ENCODE assay signal across 6 cellular contexts in the genomic region with DNA sequence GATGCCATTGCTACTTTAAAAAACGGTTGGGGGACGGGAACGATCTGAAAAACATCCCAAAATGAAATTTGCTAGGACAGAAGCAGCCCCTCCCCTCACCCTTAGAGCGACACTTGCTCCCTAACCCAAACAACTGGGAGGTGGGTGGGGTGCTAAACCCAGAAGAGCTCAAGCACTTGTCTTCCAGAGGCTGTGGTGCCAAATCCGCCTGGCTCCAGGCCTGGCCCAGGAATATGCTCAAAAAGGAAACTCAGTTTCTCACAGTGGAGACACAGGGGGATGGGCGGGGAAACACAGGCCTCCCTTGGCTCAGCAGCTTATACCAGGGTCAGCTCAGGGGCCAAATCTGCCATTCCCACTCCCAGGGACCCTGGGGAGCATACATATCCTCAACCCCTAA. TPM values are rescaled to one million over a fixed set of nuclear protein-coding genes. Genes with fewer than 3 reads are reported as not detected.
DNase-seq lines count a peak whose midpoint lies in the region; ATAC-seq, FAIRE-seq and TF ChIP-seq lines count a peak whose summit lies in the region.

No MANE protein-coding gene starts in this region.

- CTCF ChIA-PET in activated CD4-positive, alpha-beta memory T cell treated with anti-CD3 and anti-CD28 coated beads, Interleukin-2, amount 10 ng/mL, durations not matched to agents 7 days and 5 days (lab: Charles Lee) = interaction anchor here (1.0 to 2.9 kb wide), 8 partner anchors 11 to 128 kb away, joined by 3 to 16 read pairs (median 6); partner anchors contain the start of genes PMVK and SHC1
- CTCF ChIA-PET in HepG2 (lab: Yijun Ruan, JAX; ENCODE audit: low intra/inter-chr PET ratio, low total read pairs) = interaction anchor here (2.0 kb wide), 1 partner anchor 61 kb away, joined by 8 read pairs; no protein-coding TSS in a partner anchor

- H3K36me3 Mint-ChIP-seq in activated CD4-positive, alpha-beta memory T cell treated with anti-CD3 and anti-CD28 coated beads, Interleukin-2, amount 10 ng/mL, durations not matched to agents 7 days and 5 days (ENCODE audit: low read depth) = peaks cover 55% of the 10 kb centered on the region

- H3K4me2 ChIP-seq in HepG2 (ENCODE audit: low read depth, low read length) = peak overlapping the region; percentile 95

- no peaks in the 10 kb centered on the region for H3K9me3 ChIP-seq in HepG2 (ENCODE audit: low read length)

- TF ChIP-seq CTCF in HepG2 (CRISPR knock-in tag; IDR thresholded peaks at IDR 0.05) = no peak

- H3K27ac ChIP-seq in HepG2 (ENCODE audit: extremely low read length, insufficient read depth, low read length) = peak overlapping the region; percentile 96

- H3K4me3 Mint-ChIP-seq in activated CD4-positive, alpha-beta memory T cell treated with anti-CD3 and anti-CD28 coated beads, Interleukin-2, amount 10 ng/mL, durations not matched to agents 7 days and 5 days = peak overlapping the region; percentile 96

- ATAC-seq in HepG2 (no peak), HG02610 (IDR thresholded peaks at IDR 0.05; ENCODE audit: unreplicated experiment) (no peak)

- POLR2A ChIA-PET in activated CD4-positive, alpha-beta memory T cell treated with anti-CD3 and anti-CD28 coated beads, Interleukin-2, amount 10 ng/mL, durations not matched to agents 7 days and 5 days (lab: Charles Lee) = interaction anchor here (1.0 to 3.2 kb wide), 5 partner anchors 15 to 49 kb away, joined by 3 to 46 read pairs (median 20); partner anchors contain the start of genes CKS1B, FLAD1 and SHC1
- POLR2A ChIA-PET in HepG2 (lab: Yijun Ruan, JAX) = interaction anchor here (0.7 to 4.1 kb wide), 11 partner anchors 8 to 237 kb away, joined by 3 to 91 read pairs (median 7); partner anchors contain the start of genes ADAM15, CKS1B, FLAD1 and PMVK

- H2AFZ ChIP-seq in HepG2 (ENCODE audit: low read length) = no peak overlapping the region

- TF ChIP-seq EP300 in HepG2 (IDR thresholded peaks at IDR 0.05; ENCODE audit: low read depth in 2 of 2, low read length in 2 of 2) (no peak), HepG2 (CRISPR knock-in tag; IDR thresholded peaks at IDR 0.05; ENCODE audit: borderline replicate concordance) (no peak)

- peak overlapping the region; percentile 89 for H3K9ac ChIP-seq in HepG2 (ENCODE audit: insufficient read depth, low read depth, low read length)

- FAIRE-seq in HepG2 (lab: Jason Lieb, UNC) = no peak

- H3K27me3 ChIP-seq in HepG2 (ENCODE audit: control insufficient read depth in 1 of 2, insufficient read depth in 2 of 2, low read length in 2 of 2) = no peaks in the 10 kb centered on the region; a peak in 1 of 5 replicates

- peaks cover 55% of the 10 kb centered on the region for H3K4me1 ChIP-seq in HepG2 (ENCODE audit: insufficient read depth, low read length)

- H4K20me1 ChIP-seq in HepG2 (ENCODE audit: insufficient read depth, low read length) = no peaks in the 10 kb centered on the region

- H3K4me3 ChIP-seq in HepG2 (replicated peaks in 1 of 3; ENCODE audit: insufficient read depth in 1 of 3, low read depth in 2 of 3, low read length in 3 of 3) = peak overlapping the region; percentile 66 to 72 (median 69); a peak in 5 of 6 replicates

- no peak for TF ChIP-seq RAD21 in HepG2 (CRISPR knock-in tag; IDR thresholded peaks at IDR 0.05)

- H3K36me3 ChIP-seq in HepG2 (replicated peaks in 1 of 2; ENCODE audit: control insufficient read depth in 1 of 2, insufficient read depth in 2 of 2, low read length in 2 of 2) = peaks cover 4 to 13% of the 10 kb centered on the region in 2 experiments; a peak in 2 of 5 replicates

- 22% methylated on average over 4 of the region's 6 CpGs for WGBS in HepG2 (ENCODE audit: low lambda C conversion rate)

- intact Hi-C loops in HepG2 (cut with micrococcal nuclease; ENCODE audit: unreplicated experiment) = loop anchor here (2.0 kb wide), 1 partner anchor 16 kb away; no protein-coding TSS in a partner anchor

- no peak; a peak in 1 of 4 replicates for TF ChIP-seq POLR2A in HepG2 (IDR thresholded peaks at IDR 0.05; ENCODE audit: insufficient read depth in 1 of 2, low read depth in 2 of 2, low read length in 2 of 2)

- in situ Hi-C loops in HepG2 (cut with HindIII; ENCODE audit: extremely low pct_ligation_motif_present, low pct_unique_long_range_greater_than_20kb) = no loop called here

- no peaks in the 10 kb centered on the region for H3K27me3 Mint-ChIP-seq in activated CD4-positive, alpha-beta memory T cell treated with anti-CD3 and anti-CD28 coated beads, Interleukin-2, amount 10 ng/mL, durations not matched to agents 7 days and 5 days

- H3K79me2 ChIP-seq in HepG2 (ENCODE audit: insufficient read depth, low read length) = peaks cover 10% of the 10 kb centered on the region

- DNase-seq in C1 segment of cervical spinal cord (lab: John Stamatoyannopoulos, UW) = peak in 8 of 14 donors; percentile 21 to 59 (median 40)
- DNase-seq in activated CD4-positive, alpha-beta memory T cell treated with anti-CD3 and anti-CD28 coated beads, Interleukin-2, amount 10 ng/mL, durations not matched to agents 7 days and 5 days = no peak
- DNase-seq in HepG2 (ENCODE audit: low spot score) = no peak
- DNase-seq in iPS-NIHi11 (ENCODE audit: low spot score) = no peak
- DNase-seq in GM19240 (ENCODE audit: insufficient read length, low spot score) = no peak

- peak overlapping the region; percentile 97 for H3K27ac Mint-ChIP-seq in activated CD4-positive, alpha-beta memory T cell treated with anti-CD3 and anti-CD28 coated beads, Interleukin-2, amount 10 ng/mL, durations not matched to agents 7 days and 5 days

- H3K9me3 Mint-ChIP-seq in activated CD4-positive, alpha-beta memory T cell treated with anti-CD3 and anti-CD28 coated beads, Interleukin-2, amount 10 ng/mL, durations not matched to agents 7 days and 5 days = no peaks in the 10 kb centered on the region

- BruUV-seq in HepG2 (replicated peaks; lab: Mats Ljungman, UMichigan) = TSS peak; percentile 54

- peaks cover 81% of the 10 kb centered on the region for H3K4me1 Mint-ChIP-seq in activated CD4-positive, alpha-beta memory T cell treated with anti-CD3 and anti-CD28 coated beads, Interleukin-2, amount 10 ng/mL, durations not matched to agents 7 days and 5 days

RNA-seq across cellular contexts. Expression of gene PBXIP1, which starts 0.7 kb away (rescaled TPM):
- 100 to 1,000 TPM; 169 TPM for total RNA-seq in activated CD4-positive, alpha-beta memory T cell treated with anti-CD3 and anti-CD28 coated beads, Interleukin-2, amount 10 ng/mL, durations not matched to agents 7 days and 5 days
- 7.3 and 16.3 TPM in 2 replicates for total RNA-seq in HepG2 (2016; rRNA removed; fragmentation: Illumina TruSeq; extraction: Trizol)
- 2.0 and 2.1 TPM in 2 replicates for total RNA-seq in HepG2 (2016; cell fraction: cytosol; rRNA removed; fragmentation: Illumina TruSeq; extraction: Trizol; ENCODE audit: low read depth)
- 5.9 and 16.8 TPM in 2 replicates for total RNA-seq in HepG2 (2016; cell fraction: insoluble cytoplasmic fraction; rRNA removed; fragmentation: Illumina TruSeq; extraction: Trizol)
- total RNA-seq in HepG2 (2016; cell fraction: membrane; rRNA removed; fragmentation: Illumina TruSeq; extraction: Trizol) = 2.1 and 2.2 TPM in 2 replicates
- 16.4 and 17.3 TPM in 2 replicates for total RNA-seq in HepG2 (2016; cell fraction: nucleus; rRNA removed; fragmentation: Illumina TruSeq; extraction: Trizol)
- polyA plus RNA-seq in HepG2 (2011; rRNA removed) = 31.9 and 40.0 TPM in 2 replicates
- 30.4 and 31.5 TPM in 2 replicates for polyA plus RNA-seq in HepG2 (2011; cell fraction: cytosol; rRNA removed)
- polyA plus RNA-seq in HepG2 (2011; cell fraction: nucleus; rRNA removed) = 31.2 and 36.7 TPM in 2 replicates
- polyA plus RNA-seq in HepG2 (2012) = 17.1 and 23.1 TPM in 2 replicates
- polyA plus RNA-seq in HepG2 (2016; cell fraction: cytosol; fragmentation: Illumina TruSeq; extraction: Trizol; ENCODE audit: low read depth) = 0.68 and 0.86 TPM in 2 replicates
- polyA plus RNA-seq in HepG2 (2016; cell fraction: insoluble cytoplasmic fraction; fragmentation: Illumina TruSeq; extraction: Trizol; ENCODE audit: low read depth) = 5.1 and 5.5 TPM in 2 replicates
- polyA plus RNA-seq in HepG2 (2016; cell fraction: membrane; fragmentation: Illumina TruSeq; extraction: Trizol; ENCODE audit: low read depth) = 1.1 and 1.3 TPM in 2 replicates
- polyA plus RNA-seq in HepG2 (2016; cell fraction: nucleus; fragmentation: Illumina TruSeq; extraction: Trizol; ENCODE audit: insufficient read depth, low read depth) = 22.7 and 24.2 TPM in 2 replicates
- 25.2 and 29.8 TPM in 2 replicates for polyA minus RNA-seq in HepG2 (2011; rRNA and poly(A)+ RNA removed; ENCODE audit: low replicate concordance)
- 12.7 and 15.3 TPM in 2 replicates for polyA minus RNA-seq in HepG2 (2011; cell fraction: cytosol; rRNA and poly(A)+ RNA removed)
- 12.6 and 15.4 TPM in 2 replicates for polyA minus RNA-seq in HepG2 (2011; cell fraction: nucleus; rRNA and poly(A)+ RNA removed)

RNA-seq across cellular contexts. Expression of gene PYGO2, which starts 5.0 kb away (rescaled TPM):
- total RNA-seq in activated CD4-positive, alpha-beta memory T cell treated with anti-CD3 and anti-CD28 coated beads, Interleukin-2, amount 10 ng/mL, durations not matched to agents 7 days and 5 days = 10 to 100 TPM; 48.7 to 49.7 TPM
- 20.3 and 21.3 TPM in 2 replicates for total RNA-seq in HepG2 (2016; rRNA removed; fragmentation: Illumina TruSeq; extraction: Trizol)
- total RNA-seq in HepG2 (2016; cell fraction: cytosol; rRNA removed; fragmentation: Illumina TruSeq; extraction: Trizol; ENCODE audit: low read depth) = 3.2 and 3.5 TPM in 2 replicates
- 19.3 and 19.4 TPM in 2 replicates for total RNA-seq in HepG2 (2016; cell fraction: insoluble cytoplasmic fraction; rRNA removed; fragmentation: Illumina TruSeq; extraction: Trizol)
- total RNA-seq in HepG2 (2016; cell fraction: membrane; rRNA removed; fragmentation: Illumina TruSeq; extraction: Trizol) = 14.9 and 16.1 TPM in 2 replicates
- total RNA-seq in HepG2 (2016; cell fraction: nucleus; rRNA removed; fragmentation: Illumina TruSeq; extraction: Trizol) = 10.9 and 15.3 TPM in 2 replicates
- 21.8 and 24.3 TPM in 2 replicates for polyA plus RNA-seq in HepG2 (2011; rRNA removed)
- polyA plus RNA-seq in HepG2 (2011; cell fraction: cytosol; rRNA removed) = 16.5 and 18.4 TPM in 2 replicates
- 31.3 and 35.1 TPM in 2 replicates for polyA plus RNA-seq in HepG2 (2011; cell fraction: nucleus; rRNA removed)
- 16.9 and 18.8 TPM in 2 replicates for polyA plus RNA-seq in HepG2 (2012)
- 3.3 TPM in 2 replicates for polyA plus RNA-seq in HepG2 (2016; cell fraction: cytosol; fragmentation: Illumina TruSeq; extraction: Trizol; ENCODE audit: low read depth)
- polyA plus RNA-seq in HepG2 (2016; cell fraction: insoluble cytoplasmic fraction; fragmentation: Illumina TruSeq; extraction: Trizol; ENCODE audit: low read depth) = 23.0 and 27.3 TPM in 2 replicates
- 11.9 and 12.7 TPM in 2 replicates for polyA plus RNA-seq in HepG2 (2016; cell fraction: membrane; fragmentation: Illumina TruSeq; extraction: Trizol; ENCODE audit: low read depth)
- 25.6 and 27.8 TPM in 2 replicates for polyA plus RNA-seq in HepG2 (2016; cell fraction: nucleus; fragmentation: Illumina TruSeq; extraction: Trizol; ENCODE audit: insufficient read depth, low read depth)
- 20.6 and 39.8 TPM in 2 replicates for polyA minus RNA-seq in HepG2 (2011; rRNA and poly(A)+ RNA removed; ENCODE audit: low replicate concordance)
- polyA minus RNA-seq in HepG2 (2011; cell fraction: cytosol; rRNA and poly(A)+ RNA removed) = 12.1 and 13.1 TPM in 2 replicates
- polyA minus RNA-seq in HepG2 (2011; cell fraction: nucleus; rRNA and poly(A)+ RNA removed) = 11.5 and 15.9 TPM in 2 replicates

RNA-seq across cellular contexts. Expression of gene SHC1, which starts 14.0 kb away (rescaled TPM):
- total RNA-seq in activated CD4-positive, alpha-beta memory T cell treated with anti-CD3 and anti-CD28 coated beads, Interleukin-2, amount 10 ng/mL, durations not matched to agents 7 days and 5 days = 10 to 100 TPM; 80.7 to 80.8 TPM
- total RNA-seq in HepG2 (2016; rRNA removed; fragmentation: Illumina TruSeq; extraction: Trizol) = 52.0 and 55.0 TPM in 2 replicates
- 10.4 and 11.4 TPM in 2 replicates for total RNA-seq in HepG2 (2016; cell fraction: cytosol; rRNA removed; fragmentation: Illumina TruSeq; extraction: Trizol; ENCODE audit: low read depth)
- total RNA-seq in HepG2 (2016; cell fraction: insoluble cytoplasmic fraction; rRNA removed; fragmentation: Illumina TruSeq; extraction: Trizol) = 43.4 and 62.0 TPM in 2 replicates
- 32.4 and 34.5 TPM in 2 replicates for total RNA-seq in HepG2 (2016; cell fraction: membrane; rRNA removed; fragmentation: Illumina TruSeq; extraction: Trizol)
- 38.5 and 42.7 TPM in 2 replicates for total RNA-seq in HepG2 (2016; cell fraction: nucleus; rRNA removed; fragmentation: Illumina TruSeq; extraction: Trizol)
- 137 and 146 TPM in 2 replicates for polyA plus RNA-seq in HepG2 (2011; rRNA removed)
- 58.2 and 72.4 TPM in 2 replicates for polyA plus RNA-seq in HepG2 (2011; cell fraction: cytosol; rRNA removed)
- 261 and 328 TPM in 2 replicates for polyA plus RNA-seq in HepG2 (2011; cell fraction: nucleus; rRNA removed)
- 46.9 and 60.8 TPM in 2 replicates for polyA plus RNA-seq in HepG2 (2012)
- polyA plus RNA-seq in HepG2 (2016; cell fraction: cytosol; fragmentation: Illumina TruSeq; extraction: Trizol; ENCODE audit: low read depth) = 13.4 and 13.5 TPM in 2 replicates
- polyA plus RNA-seq in HepG2 (2016; cell fraction: insoluble cytoplasmic fraction; fragmentation: Illumina TruSeq; extraction: Trizol; ENCODE audit: low read depth) = 59.8 and 73.1 TPM in 2 replicates
- polyA plus RNA-seq in HepG2 (2016; cell fraction: membrane; fragmentation: Illumina TruSeq; extraction: Trizol; ENCODE audit: low read depth) = 34.6 and 37.7 TPM in 2 replicates
- polyA plus RNA-seq in HepG2 (2016; cell fraction: nucleus; fragmentation: Illumina TruSeq; extraction: Trizol; ENCODE audit: insufficient read depth, low read depth) = 141 and 171 TPM in 2 replicates
- 119 and 193 TPM in 2 replicates for polyA minus RNA-seq in HepG2 (2011; rRNA and poly(A)+ RNA removed; ENCODE audit: low replicate concordance)
- 49.8 and 52.4 TPM in 2 replicates for polyA minus RNA-seq in HepG2 (2011; cell fraction: cytosol; rRNA and poly(A)+ RNA removed)
- polyA minus RNA-seq in HepG2 (2011; cell fraction: nucleus; rRNA and poly(A)+ RNA removed) = 37.5 and 41.5 TPM in 2 replicates

RNA-seq across cellular contexts. Expression of gene CKS1B, which starts 17.9 kb away (rescaled TPM):
- 100 to 1,000 TPM; 151 to 162 TPM for total RNA-seq in activated CD4-positive, alpha-beta memory T cell treated with anti-CD3 and anti-CD28 coated beads, Interleukin-2, amount 10 ng/mL, durations not matched to agents 7 days and 5 days
- 217 and 268 TPM in 2 replicates for total RNA-seq in HepG2 (2016; rRNA removed; fragmentation: Illumina TruSeq; extraction: Trizol)
- 95.8 and 111 TPM in 2 replicates for total RNA-seq in HepG2 (2016; cell fraction: cytosol; rRNA removed; fragmentation: Illumina TruSeq; extraction: Trizol; ENCODE audit: low read depth)
- 219 and 283 TPM in 2 replicates for total RNA-seq in HepG2 (2016; cell fraction: insoluble cytoplasmic fraction; rRNA removed; fragmentation: Illumina TruSeq; extraction: Trizol)
- 160 and 171 TPM in 2 replicates for total RNA-seq in HepG2 (2016; cell fraction: membrane; rRNA removed; fragmentation: Illumina TruSeq; extraction: Trizol)
- 75.7 and 82.8 TPM in 2 replicates for total RNA-seq in HepG2 (2016; cell fraction: nucleus; rRNA removed; fragmentation: Illumina TruSeq; extraction: Trizol)
- polyA plus RNA-seq in HepG2 (2011; rRNA removed) = 122 and 222 TPM in 2 replicates
- 141 and 184 TPM in 2 replicates for polyA plus RNA-seq in HepG2 (2011; cell fraction: cytosol; rRNA removed)
- polyA plus RNA-seq in HepG2 (2011; cell fraction: nucleus; rRNA removed) = 54.7 and 67.5 TPM in 2 replicates
- polyA plus RNA-seq in HepG2 (2012) = 103 and 128 TPM in 2 replicates
- polyA plus RNA-seq in HepG2 (2016; cell fraction: cytosol; fragmentation: Illumina TruSeq; extraction: Trizol; ENCODE audit: low read depth) = 98.3 and 114 TPM in 2 replicates
- polyA plus RNA-seq in HepG2 (2016; cell fraction: insoluble cytoplasmic fraction; fragmentation: Illumina TruSeq; extraction: Trizol; ENCODE audit: low read depth) = 306 and 328 TPM in 2 replicates
- polyA plus RNA-seq in HepG2 (2016; cell fraction: membrane; fragmentation: Illumina TruSeq; extraction: Trizol; ENCODE audit: low read depth) = 149 and 155 TPM in 2 replicates
- polyA plus RNA-seq in HepG2 (2016; cell fraction: nucleus; fragmentation: Illumina TruSeq; extraction: Trizol; ENCODE audit: insufficient read depth, low read depth) = 139 and 158 TPM in 2 replicates
- 89.2 and 369 TPM in 2 replicates for polyA minus RNA-seq in HepG2 (2011; rRNA and poly(A)+ RNA removed; ENCODE audit: low replicate concordance)
- polyA minus RNA-seq in HepG2 (2011; cell fraction: cytosol; rRNA and poly(A)+ RNA removed) = 31.4 and 39.6 TPM in 2 replicates
- 20.0 and 31.2 TPM in 2 replicates for polyA minus RNA-seq in HepG2 (2011; cell fraction: nucleus; rRNA and poly(A)+ RNA removed)

RNA-seq across cellular contexts. Expression of gene PMVK, which starts 20.0 kb away (rescaled TPM):
- total RNA-seq in activated CD4-positive, alpha-beta memory T cell treated with anti-CD3 and anti-CD28 coated beads, Interleukin-2, amount 10 ng/mL, durations not matched to agents 7 days and 5 days = 10 to 100 TPM; 40.7 to 41.8 TPM
- total RNA-seq in HepG2 (2016; rRNA removed; fragmentation: Illumina TruSeq; extraction: Trizol) = 3.9 and 7.5 TPM in 2 replicates
- 2.0 TPM in 2 replicates for total RNA-seq in HepG2 (2016; cell fraction: cytosol; rRNA removed; fragmentation: Illumina TruSeq; extraction: Trizol; ENCODE audit: low read depth)
- total RNA-seq in HepG2 (2016; cell fraction: insoluble cytoplasmic fraction; rRNA removed; fragmentation: Illumina TruSeq; extraction: Trizol) = 4.1 and 6.4 TPM in 2 replicates
- total RNA-seq in HepG2 (2016; cell fraction: membrane; rRNA removed; fragmentation: Illumina TruSeq; extraction: Trizol) = 4.3 and 4.8 TPM in 2 replicates
- 3.2 and 3.7 TPM in 2 replicates for total RNA-seq in HepG2 (2016; cell fraction: nucleus; rRNA removed; fragmentation: Illumina TruSeq; extraction: Trizol)
- polyA plus RNA-seq in HepG2 (2011; rRNA removed) = 12.6 and 17.4 TPM in 2 replicates
- 19.0 and 20.6 TPM in 2 replicates for polyA plus RNA-seq in HepG2 (2011; cell fraction: cytosol; rRNA removed)
- 3.9 and 6.7 TPM in 2 replicates for polyA plus RNA-seq in HepG2 (2011; cell fraction: nucleus; rRNA removed)
- polyA plus RNA-seq in HepG2 (2012) = 15.0 and 16.3 TPM in 2 replicates
- polyA plus RNA-seq in HepG2 (2016; cell fraction: cytosol; fragmentation: Illumina TruSeq; extraction: Trizol; ENCODE audit: low read depth) = 8.8 and 9.3 TPM in 2 replicates
- polyA plus RNA-seq in HepG2 (2016; cell fraction: insoluble cytoplasmic fraction; fragmentation: Illumina TruSeq; extraction: Trizol; ENCODE audit: low read depth) = 20.0 and 21.9 TPM in 2 replicates
- polyA plus RNA-seq in HepG2 (2016; cell fraction: membrane; fragmentation: Illumina TruSeq; extraction: Trizol; ENCODE audit: low read depth) = 12.0 and 14.8 TPM in 2 replicates
- polyA plus RNA-seq in HepG2 (2016; cell fraction: nucleus; fragmentation: Illumina TruSeq; extraction: Trizol; ENCODE audit: insufficient read depth, low read depth) = 10.8 and 11.8 TPM in 2 replicates
- 8.2 and 17.7 TPM in 2 replicates for polyA minus RNA-seq in HepG2 (2011; rRNA and poly(A)+ RNA removed; ENCODE audit: low replicate concordance)
- polyA minus RNA-seq in HepG2 (2011; cell fraction: cytosol; rRNA and poly(A)+ RNA removed) = 4.5 and 7.3 TPM in 2 replicates
- 2.1 and 4.5 TPM in 2 replicates for polyA minus RNA-seq in HepG2 (2011; cell fraction: nucleus; rRNA and poly(A)+ RNA removed)

Comparison
In these comparisons a context has a peak if more than half of its experiments do, and no peak if none do; other contexts are left out.
1. DNase-seq: peak in C1 segment of cervical spinal cord (8 of 14); none in activated CD4-positive, alpha-beta memory T cell treated with anti-CD3 and anti-CD28 coated beads, Interleukin-2, amount 10 ng/mL, durations not matched to agents 7 days and 5 days (single experiment), HepG2 (single experiment), iPS-NIHi11 (single experiment) and GM19240 (single experiment).